13 cellular contexts compared by ENCODE assay signal in the genomic region with DNA sequence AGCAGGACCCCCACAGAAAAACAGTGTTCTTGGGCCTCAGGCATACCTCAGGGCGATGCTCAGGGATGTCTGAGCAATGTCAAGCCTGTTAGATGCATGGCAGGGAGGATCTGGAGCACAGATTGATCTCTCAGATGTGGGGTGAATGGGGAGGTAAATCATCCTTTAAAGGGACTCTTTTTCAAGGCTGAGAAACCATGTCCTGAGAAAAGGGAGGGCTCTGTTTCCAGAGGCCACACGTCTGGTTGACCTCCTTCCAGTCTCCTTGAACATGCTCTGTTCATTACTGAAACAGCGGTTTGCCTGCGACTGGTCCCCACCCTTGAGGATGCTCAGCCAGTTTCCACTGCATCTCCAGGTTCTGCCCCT.
A peak's percentile ranks its signal among the peaks of the same experiment; 100 is the strongest.
DNase-seq lines count a peak whose midpoint lies in the region; ATAC-seq and TF ChIP-seq lines count a peak whose summit lies in the region.
"Had no signal": no experiment of that assay in that cellular context is flagged by ENCODE, and none has a peak within 500 bp of the region (broad histone marks: within the 10 kb centered on the region; RNA-seq: fewer than 3 reads in every experiment).

No MANE protein-coding gene starts in this region.

- H3K4me1 ChIP-seq in Panc1 (ENCODE audit: control insufficient read depth, insufficient read depth, low read length) (peaks cover 26% of the 10 kb centered on the region), hepatocyte (ENCODE audit: insufficient read depth) (peaks cover 22% of the 10 kb centered on the region), psoas muscle (peaks cover 47% of the 10 kb centered on the region)

- H4K20me1 ChIP-seq in hepatocyte (ENCODE audit: insufficient read depth, poor library complexity, severe bottlenecking): no peaks in the 10 kb centered on the region

- no peaks in the 10 kb centered on the region for H3K27me3 Mint-ChIP-seq in CD4-positive, alpha-beta T cell
- peaks cover 0 to 5% (median 5%) of the 10 kb centered on the region in 3 donors for H3K27me3 Mint-ChIP-seq in CD14-positive monocyte (ENCODE audit: low read depth in 3 of 3)

- peaks cover 20% of the 10 kb centered on the region for H3K79me2 ChIP-seq in hepatocyte

- no peak for DNase-seq in CD4-positive, alpha-beta T cell
- no peak for DNase-seq in Panc1 (ENCODE audit: low read depth, low spot score)
- DNase-seq in hepatocyte (ENCODE audit: low spot score): no peak
- DNase-seq in psoas muscle: no peak
- no peak for DNase-seq in NCI-H345 (lab: John Stamatoyannopoulos, UW)
- DNase-seq in CD14-positive monocyte (ENCODE audit: low spot score): no peak
- DNase-seq: activated naive CD4-positive, alpha-beta T cell; GOT3; stimulated activated CD4-positive, alpha-beta T cell treated with anti-CD3 and anti-CD28 coated beads, Interleukin-4, amount 100 ng/mL, for 4 hours; stimulated activated naive CD8-positive, alpha-beta T cell treated with anti-CD3 and anti-CD28 coated beads, Interleukin-15, Interleukin-2, amounts not matched to agents 100 U/mL and 50 U/mL, for 24 hours; T1000 had no signal

- POLR2A ChIA-PET in CD4-positive, alpha-beta T cell (lab: Charles Lee): interaction anchor here (3.4 kb wide), 1 partner anchor 8 kb away, joined by 41 read pairs; no protein-coding TSS in a partner anchor
- POLR2A ChIA-PET in Panc1 (lab: Charles Lee): no interaction called here

- CTCF ChIA-PET in CD4-positive, alpha-beta T cell (lab: Charles Lee): no interaction called here
- CTCF ChIA-PET in Panc1 (lab: Charles Lee): no interaction called here

- H2AFZ ChIP-seq in hepatocyte: no peak overlapping the region

- BruUV-seq in Panc1 (replicated peaks; lab: Mats Ljungman, UMichigan): no TSS peak

- H3K4me3 Mint-ChIP-seq in CD4-positive, alpha-beta T cell: no peak overlapping the region
- H3K4me3 Mint-ChIP-seq in CD14-positive monocyte: no peak overlapping the region

- H3K9me3 Mint-ChIP-seq in CD4-positive, alpha-beta T cell: peaks cover 4% of the 10 kb centered on the region
- peaks cover 0 to 2% (median 0%) of the 10 kb centered on the region in 7 donors for H3K9me3 Mint-ChIP-seq in CD14-positive monocyte

- WGBS in hepatocyte (ENCODE audit: low lambda C conversion rate, missing lambda C conversion rate): 75% methylated on average over 4 of the region's 4 CpGs
- 78 to 89% (median 81%) methylated on average over 4 of the region's 4 CpGs for WGBS in psoas muscle, 3 donors

- in situ Hi-C loops in Panc1 (cut with HindIII; ENCODE audit: low pct_unique_long_range_greater_than_20kb, low sequenced_read_pairs): no loop called here

- ATAC-seq in CD4-positive, alpha-beta T cell (ENCODE audit: poor library complexity): no peak
- ATAC-seq in Panc1 (no peak), psoas muscle (no peak), HG03439 (IDR thresholded peaks at IDR 0.05; ENCODE audit: unreplicated experiment) (no peak), HG03135 (IDR thresholded peaks at IDR 0.05; ENCODE audit: unreplicated experiment) (no peak)
- ATAC-seq: stimulated activated naive CD8-positive, alpha-beta T cell treated with anti-CD3 and anti-CD28 coated beads, Interleukin-15, Interleukin-2, amounts not matched to agents 100 U/mL and 50 U/mL, for 24 hours had no signal

- H3K4me2 ChIP-seq in hepatocyte: no peak overlapping the region

- peaks cover 47% of the 10 kb centered on the region for H3K4me1 Mint-ChIP-seq in CD4-positive, alpha-beta T cell (ENCODE audit: low read depth)
- peaks cover 44% of the 10 kb centered on the region for H3K4me1 Mint-ChIP-seq in CD14-positive monocyte

- TF ChIP-seq CTCF in CD4-positive, alpha-beta T cell (IDR thresholded peaks at IDR 0.05): no peak
- TF ChIP-seq CTCF in Panc1 (IDR thresholded peaks at IDR 0.05) (no peak), hepatocyte (IDR thresholded peaks at IDR 0.05; ENCODE audit: poor library complexity) (no peak), psoas muscle (IDR thresholded peaks at IDR 0.05) (no peak), CD14-positive monocyte (IDR thresholded peaks at IDR 0.05) (no peak)

- H3K36me3 Mint-ChIP-seq in CD4-positive, alpha-beta T cell (ENCODE audit: low read depth): no peaks in the 10 kb centered on the region
- peaks cover 9 to 19% of the 10 kb centered on the region in 2 donors for H3K36me3 Mint-ChIP-seq in CD14-positive monocyte

- no peaks in the 10 kb centered on the region for H3K9me2 ChIP-seq in hepatocyte (replicated peaks; ENCODE audit: insufficient read depth)

- no peaks in the 10 kb centered on the region for H3K9me3 ChIP-seq in CD4-positive, alpha-beta T cell (ENCODE audit: control insufficient read depth, low read length)
- H3K9me3 ChIP-seq in Panc1 (ENCODE audit: control insufficient read depth, insufficient read depth, low read depth, low read length): no peaks in the 10 kb centered on the region
- no peaks in the 10 kb centered on the region for H3K9me3 ChIP-seq in hepatocyte (ENCODE audit: low read depth)
- H3K9me3 ChIP-seq in psoas muscle: no peaks in the 10 kb centered on the region

- intact Hi-C loops in CD4-positive, alpha-beta T cell (cut with DNase I, micrococcal nuclease): no loop called here
- intact Hi-C loops in Panc1 (cut with micrococcal nuclease; ENCODE audit: unreplicated experiment): no loop called here
- intact Hi-C loops in psoas muscle (cut with DNase I): loop anchor here in 1 of 2 donors (5.0 kb wide), 1 partner anchor 35 kb away; no protein-coding TSS in a partner anchor
- intact Hi-C loops in CD14-positive monocyte (cut with micrococcal nuclease): no loop called here

- H3K36me3 ChIP-seq in Panc1 (ENCODE audit: control insufficient read depth, insufficient read depth, low read length) (no peaks in the 10 kb centered on the region), hepatocyte (replicated peaks; ENCODE audit: insufficient read depth, low read depth) (no peaks in the 10 kb centered on the region), psoas muscle (ENCODE audit: insufficient read depth in 1 of 2, low read depth in 1 of 2) (no peaks in the 10 kb centered on the region)

- H3K27ac ChIP-seq in CD4-positive, alpha-beta T cell (ENCODE audit: low read depth, low read length): no peak overlapping the region
- H3K27ac ChIP-seq in Panc1 (ENCODE audit: low read length) (peak overlapping the region; percentile 75), hepatocyte (peak overlapping the region; percentile 77), psoas muscle (peak overlapping the region; percentile 77)

- H3K4me3 ChIP-seq in Panc1 (ENCODE audit: low read depth in 2 of 2, low read length in 2 of 2) (no peak overlapping the region), hepatocyte (no peak overlapping the region), psoas muscle (no peak overlapping the region)

- H3K27me3 ChIP-seq in CD4-positive, alpha-beta T cell (ENCODE audit: control insufficient read depth, insufficient read depth, low read length): no peaks in the 10 kb centered on the region
- H3K27me3 ChIP-seq in Panc1 (ENCODE audit: control insufficient read depth, insufficient read depth, low read length) (no peaks in the 10 kb centered on the region), hepatocyte (no peaks in the 10 kb centered on the region), psoas muscle (ENCODE audit: insufficient read depth in 3 of 3, low read length in 2 of 3) (no peaks in the 10 kb centered on the region)

- peak overlapping the region; percentile 79 for H3K27ac Mint-ChIP-seq in CD4-positive, alpha-beta T cell
- H3K27ac Mint-ChIP-seq in CD14-positive monocyte: no peak overlapping the region
